Comparison of ENCODE assay signal across 16 cellular contexts in genomic region chr18:10123006-10123950, GRCh38.
A peak's percentile ranks its signal among the peaks of the same experiment; 100 is the strongest.
DNase-seq lines count a peak whose midpoint lies in the region; ATAC-seq and TF ChIP-seq lines count a peak whose summit lies in the region.
"Had no signal": no experiment of that assay in that cellular context is flagged by ENCODE, and none has a peak within 500 bp of the region (broad histone marks: within the 10 kb centered on the region; RNA-seq: fewer than 3 reads in every experiment).

No MANE protein-coding gene starts in this region.

- POLR2A ChIA-PET in activated CD4-positive, alpha-beta memory T cell treated with anti-CD3 and anti-CD28 coated beads, Interleukin-2, amount 10 ng/mL, durations not matched to agents 7 days and 5 days (lab: Charles Lee): interaction anchor here (1.2 kb wide), 1 partner anchor 9 kb away, joined by 3 read pairs; no protein-coding TSS in a partner anchor

- TF ChIP-seq CTCF in heart left ventricle (IDR thresholded peaks at IDR 0.05): no peak
- TF ChIP-seq CTCF in lung (IDR thresholded peaks at IDR 0.05; ENCODE audit: control extremely low read depth, extremely low read depth): no peak
- no peak for TF ChIP-seq CTCF in vagina (IDR thresholded peaks at IDR 0.05)

- intact Hi-C loops in heart left ventricle (cut with DNase I): loop anchor here in 1 of 10 donors (10.0 kb wide), 1 partner anchor 322 kb away; no protein-coding TSS in a partner anchor
- intact Hi-C loops in Right ventricle myocardium superior (cut with DNase I): no loop called here
- intact Hi-C loops in vagina (cut with DNase I): no loop called here

- H3K9me3 ChIP-seq in heart left ventricle (peaks cover 0 to 15% (median 5%) of the 10 kb centered on the region in 12 donors), lung (ENCODE audit: control insufficient read depth in 2 of 2, insufficient read depth in 1 of 2, low read length in 1 of 2) (peaks cover 0 to 2% of the 10 kb centered on the region in 2 donors), vagina (no peaks in the 10 kb centered on the region)

- TF ChIP-seq POLR2A in heart left ventricle (IDR thresholded peaks at IDR 0.05) (no peak), vagina (IDR thresholded peaks at IDR 0.05) (no peak)

- no peaks in the 10 kb centered on the region for H3K9me3 Mint-ChIP-seq in activated CD4-positive, alpha-beta memory T cell treated with anti-CD3 and anti-CD28 coated beads, Interleukin-2, amount 10 ng/mL, durations not matched to agents 7 days and 5 days

- H3K4me1 Mint-ChIP-seq in activated CD4-positive, alpha-beta memory T cell treated with anti-CD3 and anti-CD28 coated beads, Interleukin-2, amount 10 ng/mL, durations not matched to agents 7 days and 5 days: peaks cover 24% of the 10 kb centered on the region

- DNase-seq in heart left ventricle (no peak), Right ventricle myocardium superior (no peak), lung (ENCODE audit: low spot score) (no peak), vagina (ENCODE audit: extremely low spot score in 2 of 2) (peak in 1 of 2 donors; percentile 67), NCI-H1436 (lab: John Stamatoyannopoulos, UW) (no peak), UCSD-AML1 (lab: John Stamatoyannopoulos, UW; ENCODE audit: unreplicated experiment) (no peak)
- no peak for DNase-seq in activated CD4-positive, alpha-beta memory T cell treated with anti-CD3 and anti-CD28 coated beads, Interleukin-2, amount 10 ng/mL, durations not matched to agents 7 days and 5 days
- DNase-seq: activated naive CD4-positive, alpha-beta T cell treated with Interleukin-2 at 50 U/mL for 16 hours; Calu3; central memory CD4-positive, alpha-beta T cell; head of caudate nucleus; T1000 had no signal

- H3K27ac ChIP-seq in heart left ventricle (peak overlapping the region in 10 of 12 donors; percentile 3 to 79 (median 59)), lung (ENCODE audit: low read depth in 1 of 2, low read length in 1 of 2) (peak overlapping the region; percentile 1 to 11), vagina (peak overlapping the region; percentile 76)
- H3K27ac ChIP-seq: HL-60 had no signal

- H3K27me3 ChIP-seq in heart left ventricle (no peaks in the 10 kb centered on the region), lung (ENCODE audit: control insufficient read depth, insufficient read depth) (no peaks in the 10 kb centered on the region), vagina (no peaks in the 10 kb centered on the region)

- H3K36me3 ChIP-seq in heart left ventricle (no peaks in the 10 kb centered on the region), lung (ENCODE audit: control insufficient read depth in 2 of 2, insufficient read depth in 2 of 2, low read length in 2 of 2) (no peaks in the 10 kb centered on the region), vagina (no peaks in the 10 kb centered on the region)
- H3K36me3 ChIP-seq: HAP-1 had no signal

- H3K36me3 Mint-ChIP-seq in activated CD4-positive, alpha-beta memory T cell treated with anti-CD3 and anti-CD28 coated beads, Interleukin-2, amount 10 ng/mL, durations not matched to agents 7 days and 5 days (ENCODE audit: low read depth): no peaks in the 10 kb centered on the region

- CTCF ChIA-PET in activated CD4-positive, alpha-beta memory T cell treated with anti-CD3 and anti-CD28 coated beads, Interleukin-2, amount 10 ng/mL, durations not matched to agents 7 days and 5 days (lab: Charles Lee): no interaction called here

- H3K27ac Mint-ChIP-seq in activated CD4-positive, alpha-beta memory T cell treated with anti-CD3 and anti-CD28 coated beads, Interleukin-2, amount 10 ng/mL, durations not matched to agents 7 days and 5 days: peak overlapping the region; percentile 64

- H3K4me3 ChIP-seq in heart left ventricle: no peak overlapping the region
- H3K4me3 ChIP-seq in lung: no peak overlapping the region
- H3K4me3 ChIP-seq in vagina: no peak overlapping the region
- H3K4me3 ChIP-seq: HAP-1 had no signal

- ATAC-seq in heart left ventricle (peak in 2 of 4 donors; percentile 29 to 83), Right ventricle myocardium superior (ENCODE audit: poor library complexity) (no peak), lung (ENCODE audit: insufficient read depth, low FRiP score) (no peak), HG03378 (IDR thresholded peaks at IDR 0.05; ENCODE audit: unreplicated experiment) (no peak)
- ATAC-seq: left lobe of liver had no signal

- H3K27me3 Mint-ChIP-seq in activated CD4-positive, alpha-beta memory T cell treated with anti-CD3 and anti-CD28 coated beads, Interleukin-2, amount 10 ng/mL, durations not matched to agents 7 days and 5 days: peaks cover 9% of the 10 kb centered on the region

- WGBS in heart left ventricle, 4 donors: 80 to 86% (median 83%) methylated on average over 19 of the region's 19 CpGs
- WGBS in lung, 2 donors: 69 to 77% methylated on average over 19 of the region's 19 CpGs

- no peak overlapping the region for H3K4me3 Mint-ChIP-seq in activated CD4-positive, alpha-beta memory T cell treated with anti-CD3 and anti-CD28 coated beads, Interleukin-2, amount 10 ng/mL, durations not matched to agents 7 days and 5 days

- H3K4me1 ChIP-seq in heart left ventricle (peaks cover 0 to 23% (median 13%) of the 10 kb centered on the region in 12 donors), lung (ENCODE audit: control insufficient read depth in 2 of 2, insufficient read depth in 2 of 2, low read length in 2 of 2) (peaks cover 4 to 7% of the 10 kb centered on the region in 2 donors), vagina (peaks cover 37% of the 10 kb centered on the region)

Comparison
In these comparisons a context has a peak if more than half of its experiments do, and no peak if none do; other contexts are left out.
1. H3K27ac ChIP-seq: peak in every context shown above with its lines; median percentile 76 in vagina; 59 in heart left ventricle; 6 in lung.